In the genomic region with DNA sequence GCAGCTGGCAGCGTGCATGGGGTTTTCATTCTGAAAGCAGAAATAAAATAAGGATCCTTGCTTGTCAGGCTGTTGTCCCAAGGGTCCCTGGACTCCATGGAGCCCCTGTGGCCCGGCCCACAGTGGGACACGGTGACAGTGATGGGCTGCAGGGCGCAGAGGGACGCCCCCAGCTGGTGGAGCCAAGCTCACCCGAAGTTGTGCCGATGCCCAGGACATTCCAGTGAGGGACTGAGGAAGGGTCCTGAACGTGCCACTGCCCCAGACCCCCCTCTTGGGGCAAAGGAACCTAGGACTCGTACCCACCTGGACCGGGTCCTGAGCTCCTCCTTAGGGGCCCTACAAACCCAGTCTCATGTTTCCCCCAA, we compare ENCODE assay signal across 15 cellular contexts. TPM values are rescaled to one million over a fixed set of nuclear protein-coding genes. Genes with fewer than 3 reads are reported as not detected.
DNase-seq lines count a peak whose midpoint lies in the region; TF ChIP-seq lines count a peak whose summit lies in the region.
"Had no signal": no experiment of that assay in that cellular context is flagged by ENCODE, and none has a peak within 500 bp of the region (broad histone marks: within the 10 kb centered on the region; RNA-seq: fewer than 3 reads in every experiment).

No MANE protein-coding gene starts in this region.

- peak overlapping the region; percentile 75 to 88 for H3K4me3 Mint-ChIP-seq in CD14-positive monocyte
- H3K4me3 Mint-ChIP-seq in IgD-negative memory B cell, result peak overlapping the region; percentile 71 to 94 (median 82)
- no peak overlapping the region for H3K4me3 Mint-ChIP-seq in osteocyte (ENCODE audit: unreplicated experiment)
- H3K4me3 Mint-ChIP-seq: brain had no signal

- H3K9me3 Mint-ChIP-seq in CD14-positive monocyte (no peaks in the 10 kb centered on the region), IgD-negative memory B cell (peaks cover 0 to 3% (median 0%) of the 10 kb centered on the region in 3 donors), osteocyte (ENCODE audit: unreplicated experiment) (no peaks in the 10 kb centered on the region)
- H3K9me3 Mint-ChIP-seq: brain had no signal

- H3K27ac ChIP-seq in duodenal mucosa (ENCODE audit: low read depth, low read length), result peak overlapping the region; percentile 30
- H3K27ac ChIP-seq: parathyroid adenoma had no signal

- H3K27ac Mint-ChIP-seq in CD14-positive monocyte (peak overlapping the region; percentile 98 to 99 (median 99)), IgD-negative memory B cell (peak overlapping the region; percentile 92 to 96 (median 95)), osteocyte (ENCODE audit: unreplicated experiment) (peak overlapping the region; percentile 34)

- H3K27me3 ChIP-seq in duodenal mucosa (ENCODE audit: control insufficient read depth in 1 of 2, insufficient read depth in 2 of 2, low read length in 2 of 2), result no peaks in the 10 kb centered on the region

- DNase-seq in CD14-positive monocyte (ENCODE audit: low spot score) (no peak), osteocyte (ENCODE audit: extremely low spot score, unreplicated experiment) (no peak), T-helper 9 cell (no peak), SKM-1 treated with dmso at 0.1 percent for 144 hours (lab: John Stamatoyannopoulos, UW; ENCODE audit: unreplicated experiment) (no peak), NCI-H748 (lab: John Stamatoyannopoulos, UW; ENCODE audit: unreplicated experiment) (no peak)
- no peak for DNase-seq in NK-92 treated with Interleukin-12 subunit alpha and Interleukin-12 subunit beta, amount 100 ng/mL, for 24 hours (lab: John Stamatoyannopoulos, UW)
- DNase-seq: activated CD4-positive, CD25-positive, alpha-beta regulatory T cell; activated T-cell treated with anti-CD3 and anti-CD28 coated beads, Interleukin-2, amount 50 U/mL, for 1 hour; NCI-H1436 treated with DMSO at 0.1 percent for 48 hours; NCI-H69 had no signal

- intact Hi-C loops in CD14-positive monocyte (cut with micrococcal nuclease), result loop anchor here (1.0 to 5.0 kb wide), 3 partner anchors 28 to 62 kb away; a partner anchor contains a TSS

- peaks cover 5 to 14% of the 10 kb centered on the region in 2 donors for H3K36me3 ChIP-seq in duodenal mucosa (ENCODE audit: control insufficient read depth in 1 of 2, insufficient read depth in 2 of 2, low read length in 2 of 2)

- H3K36me3 Mint-ChIP-seq in CD14-positive monocyte (peaks cover 74 to 87% of the 10 kb centered on the region in 2 donors), IgD-negative memory B cell (peaks cover 6% of the 10 kb centered on the region), osteocyte (ENCODE audit: unreplicated experiment) (peaks cover 8% of the 10 kb centered on the region)

- no peak overlapping the region for H3K9ac ChIP-seq in duodenal mucosa (ENCODE audit: low read depth in 1 of 2, low read length in 2 of 2)
- H3K9ac ChIP-seq: parathyroid adenoma had no signal

- TF ChIP-seq CTCF in CD14-positive monocyte (IDR thresholded peaks at IDR 0.05) (no peak), osteocyte (IDR thresholded peaks at IDR 0.05) (no peak)

- H3K27me3 Mint-ChIP-seq in CD14-positive monocyte (ENCODE audit: low read depth in 3 of 3), result peaks cover 0 to 4% (median 2%) of the 10 kb centered on the region in 3 donors
- H3K27me3 Mint-ChIP-seq in IgD-negative memory B cell, result no peaks in the 10 kb centered on the region
- H3K27me3 Mint-ChIP-seq in osteocyte (ENCODE audit: unreplicated experiment), result no peaks in the 10 kb centered on the region
- H3K27me3 Mint-ChIP-seq: brain had no signal

- no peaks in the 10 kb centered on the region for H3K9me3 ChIP-seq in duodenal mucosa (ENCODE audit: control insufficient read depth in 1 of 2, low read length in 2 of 2)

- no peak overlapping the region for H3K4me3 ChIP-seq in duodenal mucosa (ENCODE audit: low read depth in 1 of 2, low read length in 2 of 2)
- H3K4me3 ChIP-seq: lung had no signal

- peaks cover 95% of the 10 kb centered on the region for H3K4me1 Mint-ChIP-seq in CD14-positive monocyte
- peaks cover 50 to 64% (median 62%) of the 10 kb centered on the region in 3 donors for H3K4me1 Mint-ChIP-seq in IgD-negative memory B cell
- peaks cover 16% of the 10 kb centered on the region for H3K4me1 Mint-ChIP-seq in osteocyte (ENCODE audit: unreplicated experiment)

- peaks cover 16 to 40% of the 10 kb centered on the region in 2 donors for H3K4me1 ChIP-seq in duodenal mucosa (ENCODE audit: control insufficient read depth in 1 of 2, insufficient read depth in 2 of 2, low read length in 2 of 2)
- H3K4me1 ChIP-seq: parathyroid adenoma had no signal

RNA-seq across cellular contexts. Expression of a gene that starts 35.0 kb away (rescaled TPM):
- polyA plus RNA-seq in CD14-positive monocyte (1 to 10 TPM; 5.9 to 7.5 TPM), IgD-negative memory B cell (26.9 TPM)
- 93.3 and 94.3 TPM in 2 replicates for total RNA-seq in osteocyte

RNA-seq across cellular contexts. Expression of a gene that starts 35.3 kb away (rescaled TPM):
- polyA plus RNA-seq in CD14-positive monocyte, result 1 to 10 TPM; 2.5 to 4.4 TPM
- 11.4 TPM for polyA plus RNA-seq in IgD-negative memory B cell
- 9.2 and 11.6 TPM in 2 replicates for total RNA-seq in osteocyte

Comparison
In these comparisons a context has a peak if more than half of its experiments do, and no peak if none do; other contexts are left out.
1. H3K27ac Mint-ChIP-seq: peak in every context shown above with its lines; median percentile 99 in CD14-positive monocyte; 95 in IgD-negative memory B cell; 34 in osteocyte.